Comparison of ENCODE assay signal across 28 cellular contexts in genomic region chr11:27089746-27090145, GRCh38. TPM values are rescaled to one million over a fixed set of nuclear protein-coding genes. Genes with fewer than 3 reads are reported as not detected.
"Had no signal": no experiment of that assay in that cellular context is flagged by ENCODE, and none has a peak within 500 bp of the region (broad histone marks: within the 10 kb centered on the region; RNA-seq: fewer than 3 reads in every experiment).

No MANE protein-coding gene starts in this region.

- H3K27ac ChIP-seq: adrenal gland, breast epithelium, Peyer's patch, RWPE1, SJCRH30, WERI-Rb-1 had no signal

- H3K4me3 Mint-ChIP-seq: activated CD4-positive, alpha-beta memory T cell treated with anti-CD3 and anti-CD28 coated beads, Interleukin-2, amount 10 ng/mL, durations not matched to agents 7 days and 5 days; activated CD4-positive, alpha-beta T cell treated with anti-CD3 and anti-CD28 coated beads for 36 hours; activated naive CD8-positive, alpha-beta T cell treated with anti-CD3 and anti-CD28 coated beads, Interleukin-2, amount 10 ng/mL, durations not matched to agents 7 days and 5 days had no signal

- H3K4me1 Mint-ChIP-seq: activated CD4-positive, alpha-beta memory T cell treated with anti-CD3 and anti-CD28 coated beads, Interleukin-2, amount 10 ng/mL, durations not matched to agents 7 days and 5 days; activated CD4-positive, alpha-beta T cell treated with anti-CD3 and anti-CD28 coated beads for 36 hours; activated naive CD8-positive, alpha-beta T cell treated with anti-CD3 and anti-CD28 coated beads, Interleukin-2, amount 10 ng/mL, durations not matched to agents 7 days and 5 days had no signal

- H3K36me3 Mint-ChIP-seq: activated naive CD8-positive, alpha-beta T cell treated with anti-CD3 and anti-CD28 coated beads, Interleukin-2, amount 10 ng/mL, durations not matched to agents 7 days and 5 days had no signal

- H3K9me3 ChIP-seq: adrenal gland, Peyer's patch, SK-N-SH had no signal

- ATAC-seq: activated CD4-positive, alpha-beta T cell treated with anti-CD3 and anti-CD28 coated beads for 36 hours; K562 had no signal

- H3K9ac ChIP-seq: SK-N-SH had no signal

- H3K4me1 ChIP-seq: adrenal gland, breast epithelium, Peyer's patch, SJCRH30 had no signal

- FAIRE-seq: K562 had no signal

- H3K36me3 ChIP-seq: adrenal gland, breast epithelium, Peyer's patch, SJCRH30, WERI-Rb-1 had no signal

- H3K27me3 Mint-ChIP-seq: activated CD4-positive, alpha-beta memory T cell treated with anti-CD3 and anti-CD28 coated beads, Interleukin-2, amount 10 ng/mL, durations not matched to agents 7 days and 5 days; activated CD4-positive, alpha-beta T cell treated with anti-CD3 and anti-CD28 coated beads for 36 hours; activated naive CD8-positive, alpha-beta T cell treated with anti-CD3 and anti-CD28 coated beads, Interleukin-2, amount 10 ng/mL, durations not matched to agents 7 days and 5 days had no signal

- H3K27me3 ChIP-seq: adrenal gland, breast epithelium, Peyer's patch, SJCRH30 had no signal

- DNase-seq: activated CD4-positive, alpha-beta memory T cell treated with anti-CD3 and anti-CD28 coated beads, Interleukin-2, amount 10 ng/mL, durations not matched to agents 7 days and 5 days; activated CD4-positive, alpha-beta T cell treated with anti-CD3 and anti-CD28 coated beads for 36 hours; activated CD4-positive, alpha-beta T cell treated with anti-CD3 and anti-CD28 coated beads, Interleukin-2, amount 50 U/mL, for 1 hour; activated CD8-positive, alpha-beta memory T cell treated with anti-CD3 and anti-CD28 coated beads, Interleukin-2, amount 50 U/mL, for 4 hours; activated naive CD4-positive, alpha-beta T cell treated with anti-CD3 and anti-CD28 coated beads, Interleukin-2, amount 50 U/mL, for 16 hours; activated naive CD8-positive, alpha-beta T cell treated with anti-CD3 and anti-CD28 coated beads, Interleukin-2, amount 10 ng/mL, durations not matched to agents 7 days and 5 days; activated T-cell treated with anti-CD3 and anti-CD28 coated beads, Interleukin-2, amount 50 U/mL, for 1 hour; adrenal gland; anterior cingulate cortex; central memory CD4-positive, alpha-beta T cell; Karpas-422; NCI-H1048; NCI-H1694; NCI-H2029; NCI-H2107; NCI-H2171 treated with DMSO at 0.1 percent for 48 hours; NCI-H226; Peyer's patch; Right ventricle myocardium superior; SJCRH30; SK-N-SH; T-helper 1 cell; WERI-Rb-1 had no signal

- H3K4me3 ChIP-seq: adrenal gland, breast epithelium, K562, Peyer's patch, SJCRH30 had no signal

- H3K27ac Mint-ChIP-seq: activated CD4-positive, alpha-beta memory T cell treated with anti-CD3 and anti-CD28 coated beads, Interleukin-2, amount 10 ng/mL, durations not matched to agents 7 days and 5 days; activated CD4-positive, alpha-beta T cell treated with anti-CD3 and anti-CD28 coated beads for 36 hours; activated naive CD8-positive, alpha-beta T cell treated with anti-CD3 and anti-CD28 coated beads, Interleukin-2, amount 10 ng/mL, durations not matched to agents 7 days and 5 days had no signal

- H3K4me2 ChIP-seq: SK-N-SH had no signal

RNA-seq across cellular contexts. Expression of gene BBOX1, which starts 49.1 kb away (rescaled TPM):
- total RNA-seq: activated CD4-positive, alpha-beta memory T cell treated with anti-CD3 and anti-CD28 coated beads, Interleukin-2, amount 10 ng/mL, durations not matched to agents 7 days and 5 days; activated CD4-positive, alpha-beta T cell treated with anti-CD3 and anti-CD28 coated beads for 36 hours; activated naive CD8-positive, alpha-beta T cell treated with anti-CD3 and anti-CD28 coated beads, Interleukin-2, amount 10 ng/mL, durations not matched to agents 7 days and 5 days; K562; NCI-H460; Peyer's patch; Right ventricle myocardium superior; SJCRH30; T-helper 2 cell treated with Interferon-gamma antibody and Interleukin-4, amounts not matched to agents 100 ng/mL and 5 ng/mL, for 36 hours had no signal
